Comparison of ENCODE assay signal across 1 cellular context in the genomic region with DNA sequence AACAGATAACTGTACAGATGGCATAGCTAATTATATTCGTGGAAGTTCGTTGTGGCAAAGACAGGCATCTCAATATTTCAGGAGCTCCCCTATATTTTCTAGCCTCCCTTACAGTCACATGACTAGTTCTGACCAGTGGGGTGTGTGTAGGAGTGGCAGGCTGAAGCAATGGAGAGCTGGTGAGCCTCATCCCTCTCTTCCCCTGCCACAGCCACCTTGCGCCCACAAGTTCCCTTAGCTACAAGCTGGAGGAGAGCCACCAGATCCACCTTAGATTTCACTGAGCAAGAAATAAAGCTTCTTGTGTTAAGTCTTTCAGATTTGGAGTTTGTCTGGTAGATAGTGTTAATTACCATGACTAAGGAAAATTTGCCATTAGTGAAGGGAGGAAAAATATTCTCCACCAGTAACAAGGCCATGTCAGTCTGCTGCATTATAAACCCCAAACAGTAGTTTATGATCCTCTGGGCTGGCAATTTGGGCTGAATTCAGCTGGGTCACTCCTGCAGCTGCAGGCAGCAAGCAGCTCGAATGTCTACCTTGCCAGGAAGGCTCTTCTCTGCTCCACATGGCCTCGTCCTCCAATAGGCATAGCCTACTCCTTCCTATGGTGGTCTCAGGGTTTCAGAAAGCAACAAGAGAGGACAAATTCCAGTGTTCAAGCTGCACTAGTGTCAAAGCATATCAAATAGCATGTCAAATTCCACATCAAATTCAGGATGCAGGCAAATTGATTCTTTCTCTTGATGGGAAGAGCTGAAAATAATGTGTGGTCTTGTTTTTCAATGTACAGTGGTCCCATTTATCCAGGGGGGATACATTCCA.
TF ChIP-seq lines count a peak whose summit lies in the region.

No MANE protein-coding gene starts in this region.

TF ChIP-seq in HepG2, 621 proteins besides CTCF, POLR2A, EP300 and RAD21 (continued from another document):
- TF ChIP-seq MEIS2 (CRISPR knock-in tag; IDR thresholded peaks at IDR 0.05): no peak
- TF ChIP-seq RELA (CRISPR knock-in tag; IDR thresholded peaks at IDR 0.05): no peak
- no peak for TF ChIP-seq NR2F2 (IDR thresholded peaks at IDR 0.05; ENCODE audit: borderline replicate concordance, low read depth)
- TF ChIP-seq ATF7 (IDR thresholded peaks at IDR 0.05): no peak
- TF ChIP-seq ATF7 (CRISPR knock-in tag; IDR thresholded peaks at IDR 0.05): no peak
- TF ChIP-seq, protein P1, sequence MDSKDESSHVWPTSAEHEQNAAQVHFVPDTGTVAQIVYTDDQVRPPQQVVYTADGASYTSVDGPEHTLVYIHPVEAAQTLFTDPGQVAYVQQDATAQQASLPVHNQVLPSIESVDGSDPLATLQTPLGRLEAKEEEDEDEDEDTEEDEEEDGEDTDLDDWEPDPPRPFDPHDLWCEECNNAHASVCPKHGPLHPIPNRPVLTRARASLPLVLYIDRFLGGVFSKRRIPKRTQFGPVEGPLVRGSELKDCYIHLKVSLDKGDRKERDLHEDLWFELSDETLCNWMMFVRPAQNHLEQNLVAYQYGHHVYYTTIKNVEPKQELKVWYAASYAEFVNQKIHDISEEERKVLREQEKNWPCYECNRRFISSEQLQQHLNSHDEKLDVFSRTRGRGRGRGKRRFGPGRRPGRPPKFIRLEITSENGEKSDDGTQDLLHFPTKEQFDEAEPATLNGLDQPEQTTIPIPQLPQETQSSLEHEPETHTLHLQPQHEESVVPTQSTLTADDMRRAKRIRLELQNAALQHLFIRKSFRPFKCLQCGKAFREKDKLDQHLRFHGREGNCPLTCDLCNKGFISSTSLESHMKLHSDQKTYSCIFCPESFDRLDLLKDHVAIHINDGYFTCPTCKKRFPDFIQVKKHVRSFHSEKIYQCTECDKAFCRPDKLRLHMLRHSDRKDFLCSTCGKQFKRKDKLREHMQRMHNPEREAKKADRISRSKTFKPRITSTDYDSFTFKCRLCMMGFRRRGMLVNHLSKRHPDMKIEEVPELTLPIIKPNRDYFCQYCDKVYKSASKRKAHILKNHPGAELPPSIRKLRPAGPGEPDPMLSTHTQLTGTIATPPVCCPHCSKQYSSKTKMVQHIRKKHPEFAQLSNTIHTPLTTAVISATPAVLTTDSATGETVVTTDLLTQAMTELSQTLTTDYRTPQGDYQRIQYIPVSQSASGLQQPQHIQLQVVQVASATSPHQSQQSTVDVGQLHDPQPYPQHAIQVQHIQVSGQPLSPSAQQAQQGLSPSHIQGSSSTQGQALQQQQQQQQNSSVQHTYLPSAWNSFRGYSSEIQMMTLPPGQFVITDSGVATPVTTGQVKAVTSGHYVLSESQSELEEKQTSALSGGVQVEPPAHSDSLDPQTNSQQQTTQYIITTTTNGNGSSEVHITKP (CRISPR knock-in tag; IDR thresholded peaks at IDR 0.05; ENCODE audit: low read depth): peak; percentile 10; the same call in 1 of the 2 replicates
- TF ChIP-seq, protein P2, sequence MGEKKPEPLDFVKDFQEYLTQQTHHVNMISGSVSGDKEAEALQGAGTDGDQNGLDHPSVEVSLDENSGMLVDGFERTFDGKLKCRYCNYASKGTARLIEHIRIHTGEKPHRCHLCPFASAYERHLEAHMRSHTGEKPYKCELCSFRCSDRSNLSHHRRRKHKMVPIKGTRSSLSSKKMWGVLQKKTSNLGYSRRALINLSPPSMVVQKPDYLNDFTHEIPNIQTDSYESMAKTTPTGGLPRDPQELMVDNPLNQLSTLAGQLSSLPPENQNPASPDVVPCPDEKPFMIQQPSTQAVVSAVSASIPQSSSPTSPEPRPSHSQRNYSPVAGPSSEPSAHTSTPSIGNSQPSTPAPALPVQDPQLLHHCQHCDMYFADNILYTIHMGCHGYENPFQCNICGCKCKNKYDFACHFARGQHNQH (CRISPR knock-in tag; IDR thresholded peaks at IDR 0.05): peak; percentile 48; the same call in 1 of the 2 replicates
- TF ChIP-seq FOXA1 (IDR thresholded peaks at IDR 0.05): no peak
- TF ChIP-seq FOXA1 (CRISPR knock-in tag; IDR thresholded peaks at IDR 0.05): no peak
- TF ChIP-seq RORA (CRISPR knock-in tag; IDR thresholded peaks at IDR 0.05): no peak
- TF ChIP-seq ZNF75D (CRISPR knock-in tag; IDR thresholded peaks at IDR 0.05; ENCODE audit: borderline replicate concordance): no peak
- TF ChIP-seq, protein P3, sequence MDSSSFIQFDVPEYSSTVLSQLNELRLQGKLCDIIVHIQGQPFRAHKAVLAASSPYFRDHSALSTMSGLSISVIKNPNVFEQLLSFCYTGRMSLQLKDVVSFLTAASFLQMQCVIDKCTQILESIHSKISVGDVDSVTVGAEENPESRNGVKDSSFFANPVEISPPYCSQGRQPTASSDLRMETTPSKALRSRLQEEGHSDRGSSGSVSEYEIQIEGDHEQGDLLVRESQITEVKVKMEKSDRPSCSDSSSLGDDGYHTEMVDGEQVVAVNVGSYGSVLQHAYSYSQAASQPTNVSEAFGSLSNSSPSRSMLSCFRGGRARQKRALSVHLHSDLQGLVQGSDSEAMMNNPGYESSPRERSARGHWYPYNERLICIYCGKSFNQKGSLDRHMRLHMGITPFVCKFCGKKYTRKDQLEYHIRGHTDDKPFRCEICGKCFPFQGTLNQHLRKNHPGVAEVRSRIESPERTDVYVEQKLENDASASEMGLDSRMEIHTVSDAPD (CRISPR knock-in tag; IDR thresholded peaks at IDR 0.05): no peak
- TF ChIP-seq ZNF296 (CRISPR knock-in tag; conservative IDR thresholded peaks at IDR 0.05): no peak
- TF ChIP-seq ZNF264 (CRISPR knock-in tag; IDR thresholded peaks at IDR 0.05): no peak
